Comparison of ENCODE assay signal across 24 cellular contexts in the genomic region with DNA sequence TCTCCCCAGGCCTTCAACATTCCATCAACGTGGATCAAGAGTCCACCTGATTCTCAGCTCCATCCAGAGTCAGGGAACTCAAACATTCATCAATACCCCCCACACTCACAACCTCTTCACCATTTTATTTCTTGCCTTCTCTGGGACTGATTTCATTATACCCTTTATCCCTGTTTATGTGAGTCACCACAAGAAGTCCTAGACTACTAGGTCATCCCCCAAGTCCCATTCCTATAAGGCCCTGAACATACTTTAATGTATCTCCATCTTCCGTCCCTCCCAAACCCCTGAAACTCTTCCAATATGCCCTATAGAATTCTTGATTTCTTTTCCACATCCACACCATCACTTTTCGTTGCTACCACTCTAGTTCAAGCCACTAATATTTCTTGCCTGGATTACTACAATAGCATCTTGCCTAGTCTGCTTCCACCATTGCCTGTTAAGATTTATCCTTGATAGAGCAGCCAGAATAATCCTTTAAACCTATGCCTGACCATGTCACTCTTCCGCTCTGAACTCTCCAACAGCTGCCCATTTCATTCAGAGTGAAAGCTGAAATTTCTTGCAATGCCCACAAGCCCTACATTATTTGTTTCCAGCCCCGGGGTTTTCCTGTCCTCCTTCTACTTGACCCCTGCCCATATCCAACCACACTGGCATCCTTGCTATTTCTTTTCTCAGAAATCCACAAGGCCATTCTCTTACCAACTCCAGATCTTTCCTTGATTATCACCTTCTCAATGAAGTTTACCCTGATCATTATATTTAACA. TPM values are rescaled to one million over a fixed set of nuclear protein-coding genes. Genes with fewer than 3 reads are reported as not detected.
"Had no signal": no experiment of that assay in that cellular context is flagged by ENCODE, and none has a peak within 500 bp of the region (broad histone marks: within the 10 kb centered on the region; RNA-seq: fewer than 3 reads in every experiment).

No MANE protein-coding gene starts in this region.

- ATAC-seq: activated naive CD4-positive, alpha-beta T cell treated with anti-CD3 and anti-CD28 coated beads, Interleukin-2, amount 50 U/mL, for 72 hours; activated naive CD8-positive, alpha-beta T cell treated with anti-CD3 and anti-CD28 coated beads, Interleukin-2, amount 50 U/mL, for 24 hours; activated T-cell treated with anti-CD3 and anti-CD28 coated beads, Interleukin-2, amount 50 U/mL, for 4 hours; body of pancreas; T-helper 17 cell had no signal

- H3K27ac ChIP-seq: ascending aorta, body of pancreas had no signal

- H3K4me1 ChIP-seq: body of pancreas had no signal

- DNase-seq: activated B cell treated with CpG ODN at 0.5 μM for 24 hours; activated CD4-positive, alpha-beta T cell treated with anti-CD3 and anti-CD28 coated beads for 1 hour; activated CD4-positive, alpha-beta T cell treated with anti-CD3 and anti-CD28 coated beads, Interleukin-2, amount 10 ng/mL, durations not matched to agents 24 days and 14 days; activated CD4-positive, alpha-beta T cell treated with anti-CD3 and anti-CD28 coated beads, Interleukin-2, amount 50 U/mL, for 48 hours; activated CD8-positive, alpha-beta memory T cell treated with anti-CD3 and anti-CD28 coated beads for 24 hours; activated effector memory CD4-positive, alpha-beta T cell treated with anti-CD3 and anti-CD28 coated beads, Interleukin-2, amount 50 U/mL, for 16 hours; activated naive CD4-positive, alpha-beta T cell treated with Interleukin-2 at 50 U/mL for 16 hours; activated naive CD8-positive, alpha-beta T cell treated with anti-CD3 and anti-CD28 coated beads, Interleukin-2, amount 50 U/mL, for 24 hours; activated T-cell treated with anti-CD3 and anti-CD28 coated beads, Interleukin-2, amount 50 U/mL, for 4 hours; amniotic stem cell; body of pancreas; central memory CD4-positive, alpha-beta T cell; Karpas-422; NCI-H1048; NCI-H1417; NCI-H1694 treated with DMSO at 0.1 percent for 48 hours; NCI-H2029 treated with DMSO at 0.1 percent for 48 hours; NCI-H510A treated with DMSO at 0.1 percent for 48 hours; NCI-H69; SHP77 treated with DMSO at 0.1 percent for 48 hours; T-helper 17 cell; T-helper 9 cell had no signal

- H3K4me3 ChIP-seq: ascending aorta, body of pancreas had no signal

- H3K27me3 ChIP-seq: ascending aorta, body of pancreas had no signal

- H3K36me3 ChIP-seq: ascending aorta had no signal

RNA-seq across cellular contexts. Expression of gene SAMD13, which starts 9.4 kb away (rescaled TPM):
- total RNA-seq: ascending aorta, T-helper 17 cell had no signal
